In genomic region chr1:54716299-54717047, GRCh38 we compare ENCODE assay signal across 1 cellular context.
A peak's percentile ranks its signal among the peaks of the same experiment; 100 is the strongest.
TF ChIP-seq lines count a peak whose summit lies in the region.

No MANE protein-coding gene starts in this region.

TF ChIP-seq in K562, 482 proteins besides CTCF, POLR2A, EP300 and RAD21 (continued from another document):
- TF ChIP-seq MTF1 (CRISPR knock-in tag; IDR thresholded peaks at IDR 0.05; ENCODE audit: borderline replicate concordance) (no peak), CBX1 (IDR thresholded peaks at IDR 0.05; ENCODE audit: low read depth) (no peak), TCF15 (CRISPR knock-in tag; IDR thresholded peaks at IDR 0.05) (no peak), ZFX (CRISPR knock-in tag; IDR thresholded peaks at IDR 0.05) (no peak), ZC3H4 (CRISPR knock-in tag; IDR thresholded peaks at IDR 0.05; ENCODE audit: borderline replicate concordance) (no peak), JUND (IDR thresholded peaks at IDR 0.05; ENCODE audit: borderline replicate concordance, low read depth, low read length) (no peak), JUND (tag; IDR thresholded peaks at IDR 0.05; ENCODE audit: borderline replicate concordance, low read depth, low read length) (0 out of 3 replicates have a peak, but pooled peaks have one; percentile 9), ZBTB49 (CRISPR knock-in tag; IDR thresholded peaks at IDR 0.05; ENCODE audit: borderline replicate concordance) (no peak), CBX5 (IDR thresholded peaks at IDR 0.05; ENCODE audit: borderline replicate concordance, low read depth) (no peak), CEBPB (tag; IDR thresholded peaks at IDR 0.05) (peak; percentile 37; the same call in 1 of the 2 replicates), HNRNPUL1 (IDR thresholded peaks at IDR 0.05; ENCODE audit: low read length) (no peak), ATF3 (IDR thresholded peaks at IDR 0.05) (peak; percentile 73), ATF3 (CRISPR knock-in tag; conservative IDR thresholded peaks at IDR 0.05) (no peak), TEAD2 (tag; IDR thresholded peaks at IDR 0.05) (no peak), FOXM1 (IDR thresholded peaks at IDR 0.05; ENCODE audit: low read depth) (no peak), FOXM1 (CRISPR knock-in tag; IDR thresholded peaks at IDR 0.05; ENCODE audit: low read depth) (no peak), HES1 (IDR thresholded peaks at IDR 0.05; ENCODE audit: low read depth) (no peak), KLF1 (tag; IDR thresholded peaks at IDR 0.05) (no peak), ZNF79 (CRISPR knock-in tag; IDR thresholded peaks at IDR 0.05; ENCODE audit: low read depth) (no peak), RFX7 (CRISPR knock-in tag; IDR thresholded peaks at IDR 0.05) (no peak), ID3 (CRISPR knock-in tag; IDR thresholded peaks at IDR 0.05) (no peak), ID3 (tag; IDR thresholded peaks at IDR 0.05) (no peak), HEY1 (CRISPR knock-in tag; IDR thresholded peaks at IDR 0.05; ENCODE audit: borderline replicate concordance) (no peak), ELF1 (tag; IDR thresholded peaks at IDR 0.05) (no peak), PHB (CRISPR knock-in tag; IDR thresholded peaks at IDR 0.05) (no peak), TCFL5 (CRISPR knock-in tag; conservative IDR thresholded peaks at IDR 0.05) (no peak), TFAM (CRISPR knock-in tag; conservative IDR thresholded peaks at IDR 0.05) (no peak), DNMT1 (IDR thresholded peaks at IDR 0.05) (no peak), GTF2B (IDR thresholded peaks at IDR 0.05; ENCODE audit: extremely low read depth, insufficient read length) (no peak), E2F1 (CRISPR knock-in tag; IDR thresholded peaks at IDR 0.05) (no peak), MAFK (IDR thresholded peaks at IDR 0.05; ENCODE audit: low read length) (0 out of 2 replicates have a peak, but pooled peaks have one; percentile 16), DPF2 (IDR thresholded peaks at IDR 0.05) (no peak), MAFG (tag; conservative IDR thresholded peaks at IDR 0.05) (peak; percentile 65), USF1 (CRISPR knock-in tag; IDR thresholded peaks at IDR 0.05) (no peak)
